Comparison of ENCODE assay signal across 16 cellular contexts in genomic region chr16:57607676-57608461, GRCh38. TPM values are rescaled to one million over a fixed set of nuclear protein-coding genes. Genes with fewer than 3 reads are reported as not detected.
DNase-seq lines count a peak whose midpoint lies in the region; ATAC-seq, FAIRE-seq and TF ChIP-seq lines count a peak whose summit lies in the region.
"Had no signal": no experiment of that assay in that cellular context is flagged by ENCODE, and none has a peak within 500 bp of the region (broad histone marks: within the 10 kb centered on the region; RNA-seq: fewer than 3 reads in every experiment).

No MANE protein-coding gene starts in this region.

- H3K4me2 ChIP-seq in A549 = peak overlapping the region; percentile 53; the same call in 1 of the 3 replicates
- H3K4me2 ChIP-seq in mammary epithelial cell (ENCODE audit: insufficient read depth, low read depth, low read length) = no peak overlapping the region

- H2AFZ ChIP-seq in mammary epithelial cell (ENCODE audit: low read depth, low read length) = no peak overlapping the region

- H4K20me1 ChIP-seq in mammary epithelial cell (ENCODE audit: insufficient read depth, low read length) = no peaks in the 10 kb centered on the region

- WGBS in A549 (ENCODE audit: missing lambda C conversion rate) = 91% methylated on average over 10 of the region's 10 CpGs
- WGBS in mammary epithelial cell (ENCODE audit: low coverage, missing lambda C conversion rate) = 98% methylated on average over 10 of the region's 10 CpGs

- no peak for ATAC-seq in A549
- no peak for ATAC-seq in GM21723 (IDR thresholded peaks at IDR 0.05; ENCODE audit: unreplicated experiment)
- ATAC-seq: effector memory CD8-positive, alpha-beta T cell; left lung had no signal

- H3K27ac Mint-ChIP-seq in CD8-positive, alpha-beta memory T cell = peak overlapping the region in 7 of 8 donors; percentile 37 to 94 (median 79)
- H3K27ac Mint-ChIP-seq in activated T-helper 1 cell treated with anti-CD3 and anti-CD28 coated beads, Interleukin-12 subunit alpha, Interleukin-12 subunit beta, Interleukin-2, Interleukin-4 antibody, amounts not matched to agents 30 ng/mL and 10 ng/mL and 1 ng/mL, durations not matched to agents 14 hours and 24 hours and 36 hours = peak overlapping the region; percentile 44

- no peak for FAIRE-seq in A549 (lab: Jason Lieb, UNC)

- H3K9me3 ChIP-seq in A549 (no peaks in the 10 kb centered on the region), mammary epithelial cell (replicated peaks; ENCODE audit: insufficient read depth, low read length) (no peaks in the 10 kb centered on the region)
- H3K9me3 ChIP-seq in CD8-positive, alpha-beta memory T cell (ENCODE audit: low read length) = no peaks in the 10 kb centered on the region
- H3K9me3 ChIP-seq: left lung had no signal

- POLR2A ChIA-PET in A549 (lab: Yijun Ruan, JAX) = no interaction called here
- POLR2A ChIA-PET in CD8-positive, alpha-beta memory T cell (lab: Charles Lee) = no interaction called here

- H3K4me1 Mint-ChIP-seq in CD8-positive, alpha-beta memory T cell = peaks cover 66 to 84% (median 66%) of the 10 kb centered on the region in 3 donors
- peaks cover 65% of the 10 kb centered on the region for H3K4me1 Mint-ChIP-seq in activated T-helper 1 cell treated with anti-CD3 and anti-CD28 coated beads, Interleukin-12 subunit alpha, Interleukin-12 subunit beta, Interleukin-2, Interleukin-4 antibody, amounts not matched to agents 30 ng/mL and 10 ng/mL and 1 ng/mL, durations not matched to agents 14 hours and 24 hours and 36 hours (ENCODE audit: low read depth)

- in situ Hi-C loops in mammary epithelial cell (cut with MboI; ENCODE audit: low sequenced_read_pairs in 2 of 2) = no loop called here

- TF ChIP-seq CTCF in A549 (IDR thresholded peaks at IDR 0.05) (no peak), mammary epithelial cell (conservative IDR thresholded peaks at IDR 0.05 in 1 of 2, IDR thresholded peaks at IDR 0.05 in 1 of 2; ENCODE audit: extremely low read depth in 1 of 2, insufficient read depth in 1 of 2, low read depth in 1 of 2, low read length in 2 of 2) (no peak)

- H3K27me3 Mint-ChIP-seq in CD8-positive, alpha-beta memory T cell = no peaks in the 10 kb centered on the region
- no peaks in the 10 kb centered on the region for H3K27me3 Mint-ChIP-seq in activated T-helper 1 cell treated with anti-CD3 and anti-CD28 coated beads, Interleukin-12 subunit alpha, Interleukin-12 subunit beta, Interleukin-2, Interleukin-4 antibody, amounts not matched to agents 30 ng/mL and 10 ng/mL and 1 ng/mL, durations not matched to agents 14 hours and 24 hours and 36 hours (ENCODE audit: insufficient read depth)
- H3K27me3 Mint-ChIP-seq: effector memory CD8-positive, alpha-beta T cell had no signal

- no peaks in the 10 kb centered on the region for H3K36me3 ChIP-seq in CD8-positive, alpha-beta memory T cell (ENCODE audit: insufficient read depth, low read length)
- no peaks in the 10 kb centered on the region for H3K36me3 ChIP-seq in mammary epithelial cell (ENCODE audit: insufficient read depth, low read length)
- H3K36me3 ChIP-seq: left lung had no signal

- no peak for DNase-seq in A549 (ENCODE audit: low read depth in 1 of 2, low spot score in 1 of 2)
- no peak for DNase-seq in CD8-positive, alpha-beta memory T cell
- no peak for DNase-seq in activated T-helper 1 cell treated with anti-CD3 and anti-CD28 coated beads, Interleukin-12 subunit alpha, Interleukin-12 subunit beta, Interleukin-2, Interleukin-4 antibody, amounts not matched to agents 30 ng/mL and 10 ng/mL and 1 ng/mL, durations not matched to agents 14 hours and 24 hours and 36 hours (ENCODE audit: low spot score)
- DNase-seq in mesenteric fat pad (ENCODE audit: low spot score) = peak; percentile 57
- no peak for DNase-seq in NCI-H2081 (lab: John Stamatoyannopoulos, UW)
- DNase-seq in mammary epithelial cell = no peak
- DNase-seq: DMS79 treated with DMSO at 0.1 percent for 48 hours; effector memory CD8-positive, alpha-beta T cell; KG1; NCI-H1436; NCI-H345; stimulated activated CD4-positive, alpha-beta T cell treated with anti-CD3 and anti-CD28 coated beads, Interleukin-15, amount 100 ng/mL, for 24 hours; substantia nigra; T-helper 9 cell had no signal

- H3K4me3 ChIP-seq in A549 (no peak overlapping the region), mammary epithelial cell (replicated peaks in 1 of 3; ENCODE audit: insufficient read depth in 1 of 3, low read depth in 2 of 3, low read length in 3 of 3) (no peak overlapping the region)
- H3K4me3 ChIP-seq in CD8-positive, alpha-beta memory T cell (ENCODE audit: low read length) = no peak overlapping the region
- H3K4me3 ChIP-seq: left lung had no signal

- dilution Hi-C loops in mammary epithelial cell (cut with HindIII; ENCODE audit: low sequenced_read_pairs) = no loop called here

- H3K4me3 Mint-ChIP-seq in CD8-positive, alpha-beta memory T cell = peak overlapping the region in 1 of 7 donors; percentile 22
- no peak overlapping the region for H3K4me3 Mint-ChIP-seq in activated T-helper 1 cell treated with anti-CD3 and anti-CD28 coated beads, Interleukin-12 subunit alpha, Interleukin-12 subunit beta, Interleukin-2, Interleukin-4 antibody, amounts not matched to agents 30 ng/mL and 10 ng/mL and 1 ng/mL, durations not matched to agents 14 hours and 24 hours and 36 hours

- TF ChIP-seq RAD21 in A549 (conservative IDR thresholded peaks at IDR 0.05 in 1 of 2, IDR thresholded peaks at IDR 0.05 in 1 of 2) = no peak

- H3K9me3 Mint-ChIP-seq in CD8-positive, alpha-beta memory T cell = no peaks in the 10 kb centered on the region
- no peaks in the 10 kb centered on the region for H3K9me3 Mint-ChIP-seq in activated T-helper 1 cell treated with anti-CD3 and anti-CD28 coated beads, Interleukin-12 subunit alpha, Interleukin-12 subunit beta, Interleukin-2, Interleukin-4 antibody, amounts not matched to agents 30 ng/mL and 10 ng/mL and 1 ng/mL, durations not matched to agents 14 hours and 24 hours and 36 hours

- no TSS peak for BruUV-seq in mammary epithelial cell (replicated peaks; lab: Mats Ljungman, UMichigan)

- H3K79me2 ChIP-seq in mammary epithelial cell (ENCODE audit: insufficient read depth, low read length) = no peaks in the 10 kb centered on the region

- intact Hi-C loops in activated T-helper 1 cell treated with anti-CD3 and anti-CD28 coated beads, Interleukin-12 subunit alpha, Interleukin-12 subunit beta, Interleukin-2, Interleukin-4 antibody, amounts not matched to agents 30 ng/mL and 10 ng/mL and 1 ng/mL, durations not matched to agents 14 hours and 24 hours and 36 hours (cut with micrococcal nuclease) = loop anchor here (5.0 kb wide), 1 partner anchor 306 kb away; no protein-coding TSS in a partner anchor
- intact Hi-C loops in mammary epithelial cell (cut with micrococcal nuclease) = loop anchor here (2.0 kb wide), 1 partner anchor 41 kb away; no protein-coding TSS in a partner anchor

- peaks cover 0 to 2% (median 0%) of the 10 kb centered on the region in 3 donors for H3K36me3 Mint-ChIP-seq in CD8-positive, alpha-beta memory T cell
- H3K36me3 Mint-ChIP-seq in activated T-helper 1 cell treated with anti-CD3 and anti-CD28 coated beads, Interleukin-12 subunit alpha, Interleukin-12 subunit beta, Interleukin-2, Interleukin-4 antibody, amounts not matched to agents 30 ng/mL and 10 ng/mL and 1 ng/mL, durations not matched to agents 14 hours and 24 hours and 36 hours (ENCODE audit: low read depth) = peaks cover 6% of the 10 kb centered on the region

- H3K27ac ChIP-seq in A549 = peak overlapping the region; percentile 69 to 74
- H3K27ac ChIP-seq in CD8-positive, alpha-beta memory T cell (ENCODE audit: low read depth, low read length) = no peak overlapping the region
- no peak overlapping the region for H3K27ac ChIP-seq in mammary epithelial cell (ENCODE audit: insufficient read depth, low read depth, low read length)
- H3K27ac ChIP-seq: left lung had no signal

- no peak for TF ChIP-seq EP300 in A549 (IDR thresholded peaks at IDR 0.05)

- H3K9ac ChIP-seq in mammary epithelial cell (ENCODE audit: insufficient read depth, low read length) = no peak overlapping the region

- H3K4me1 ChIP-seq in A549 = peaks cover 68% of the 10 kb centered on the region
- H3K4me1 ChIP-seq in CD8-positive, alpha-beta memory T cell (ENCODE audit: insufficient read depth, low read length) = peaks cover 42% of the 10 kb centered on the region
- H3K4me1 ChIP-seq in mammary epithelial cell (ENCODE audit: insufficient read depth, low read length) = no peaks in the 10 kb centered on the region

- CTCF ChIA-PET in A549 (lab: Yijun Ruan, JAX) (interaction anchor here (1.0 to 9.5 kb wide), 8 partner anchors 7 to 41 kb away, joined by 3 to 95 read pairs (median 8); no protein-coding TSS in a partner anchor), mammary epithelial cell (lab: Charles Lee; ENCODE audit: low non-redundant PET) (no interaction called here)
- CTCF ChIA-PET in CD8-positive, alpha-beta memory T cell (lab: Charles Lee) = interaction anchor here (1.9 to 5.8 kb wide), 4 partner anchors 18 to 41 kb away, joined by 6 to 57 read pairs (median 30); no protein-coding TSS in a partner anchor

- no peak for TF ChIP-seq POLR2A in A549 (IDR thresholded peaks at IDR 0.05; ENCODE audit: low read length)

- no peaks in the 10 kb centered on the region for H3K27me3 ChIP-seq in CD8-positive, alpha-beta memory T cell (ENCODE audit: insufficient read depth, low read length, poor library complexity, severe bottlenecking)
- peaks cover 3% of the 10 kb centered on the region for H3K27me3 ChIP-seq in mammary epithelial cell (ENCODE audit: insufficient read depth, low read length)
- H3K27me3 ChIP-seq: left lung had no signal

TF ChIP-seq in A549, 52 proteins besides CTCF, POLR2A, EP300 and RAD21 (continues in another document):
- TF ChIP-seq JUNB (IDR thresholded peaks at IDR 0.05) (no peak), HOXA7 (CRISPR knock-in tag; IDR thresholded peaks at IDR 0.05) (no peak), CHD4 (IDR thresholded peaks at IDR 0.05; ENCODE audit: borderline replicate concordance) (0 out of 2 replicates have a peak, but pooled peaks have one; percentile 16), RFX5 (IDR thresholded peaks at IDR 0.05) (no peak), JUN (IDR thresholded peaks at IDR 0.05) (no peak)

RNA-seq across cellular contexts. Expression of gene ADGRG1, which starts 20.6 kb away (rescaled TPM):
- polyA plus RNA-seq in A549 (2011; rRNA removed) (28.3 and 37.7 TPM in 2 replicates), A549 (2017; fragmentation: RNase III; extraction: RNeasy Plus Mini Kit Qiagen cat#74134 plus additional on column Dnase treatment) (91.8 to 142 TPM (median 130 TPM) in 3 replicates), mammary epithelial cell (125 TPM)
- 46.7 and 66.1 TPM in 2 replicates for polyA plus RNA-seq in A549 (2012; cell fraction: cytosol; rRNA removed)
- polyA plus RNA-seq in A549 (2012; cell fraction: nucleus; rRNA removed) = 102 and 106 TPM in 2 replicates
- 31.9 and 33.7 TPM in 2 replicates for polyA minus RNA-seq in A549 (2011; rRNA and poly(A)+ RNA removed)
- 10 to 100 TPM; 25.8 to 29.8 TPM for total RNA-seq in CD8-positive, alpha-beta memory T cell
- polyA plus RNA-seq in CD8-positive, alpha-beta memory T cell = 51.9 TPM
- total RNA-seq in activated T-helper 1 cell treated with anti-CD3 and anti-CD28 coated beads, Interleukin-12 subunit alpha, Interleukin-12 subunit beta, Interleukin-2, Interleukin-4 antibody, amounts not matched to agents 30 ng/mL and 10 ng/mL and 1 ng/mL, durations not matched to agents 14 hours and 24 hours and 36 hours = 6.4 and 7.7 TPM in 2 replicates
- total RNA-seq in mesenteric fat pad (96.3 TPM), mammary epithelial cell (100 to 1,000 TPM; 195 to 196 TPM)
- polyA minus RNA-seq in mammary epithelial cell = 186 TPM

Comparison
In these comparisons a context has a peak if more than half of its experiments do, and no peak if none do; other contexts are left out.
1. H3K27ac ChIP-seq: peak in A549 (2 of 2); none in CD8-positive, alpha-beta memory T cell (single experiment) and mammary epithelial cell (single experiment).